In the genomic region with DNA sequence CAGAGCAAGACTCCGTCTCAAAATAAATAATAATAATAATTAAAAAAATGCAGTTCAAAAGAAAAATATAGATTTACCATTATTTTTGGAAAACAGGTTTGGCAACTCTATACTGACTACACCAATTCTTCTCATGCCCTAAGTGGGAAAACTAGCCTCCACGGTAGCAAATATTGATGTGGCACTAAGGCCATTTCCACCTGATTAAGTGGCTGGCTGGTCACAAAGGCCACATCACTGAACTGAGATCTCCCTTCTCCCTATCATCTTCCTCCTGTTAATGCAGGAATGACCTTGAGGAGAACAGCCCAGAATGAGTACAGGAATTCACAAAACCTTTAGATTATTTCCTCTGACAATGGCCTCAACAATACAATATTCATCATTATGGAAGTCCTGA, we compare ENCODE assay signal across 19 cellular contexts.
"Had no signal": no experiment of that assay in that cellular context is flagged by ENCODE, and none has a peak within 500 bp of the region (broad histone marks: within the 10 kb centered on the region; RNA-seq: fewer than 3 reads in every experiment).

No MANE protein-coding gene starts in this region.

- H3K27ac Mint-ChIP-seq: IgD-negative memory B cell had no signal

- H3K27me3 Mint-ChIP-seq: IgD-negative memory B cell had no signal

- DNase-seq: KBM-7, NCI-H1092, NCI-H1105 treated with DMSO at 0.1 percent for 48 hours, NCI-H1417 treated with DMSO at 0.1 percent for 48 hours, NCI-H146, NCI-H1694 treated with DMSO at 0.1 percent for 48 hours, NCI-H1930, NCI-H2081, NCI-H2107, NCI-H226, NCI-H446, NCI-H510A, NCI-H524 treated with DMSO at 0.1 percent for 48 hours, NCI-H69, NCI-H774, Right ventricle myocardium superior, RPMI8226, SIG-M5 had no signal
